ENCODE assay signal across 10 cellular contexts in the genomic region with DNA sequence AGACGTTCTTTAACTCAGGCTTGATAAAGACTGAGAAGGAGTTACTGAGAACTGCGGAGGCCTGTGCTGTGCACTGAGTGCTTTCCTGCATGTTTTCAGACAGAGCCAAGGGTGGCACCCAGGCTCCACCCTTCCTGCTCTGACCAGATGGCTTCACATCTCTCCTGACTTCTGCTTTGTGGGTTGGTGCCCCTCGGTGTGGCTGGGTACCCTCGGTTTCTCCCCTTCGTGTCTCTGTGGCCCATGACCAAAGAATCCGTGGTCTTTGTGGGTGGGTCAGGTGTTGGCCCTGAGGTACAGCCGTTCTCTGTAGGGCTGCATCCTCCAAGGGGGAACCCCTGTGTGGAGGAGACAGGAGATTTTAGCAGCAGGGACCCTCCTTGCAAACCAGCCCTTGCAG. TPM values are rescaled to one million over a fixed set of nuclear protein-coding genes. Genes with fewer than 3 reads are reported as not detected.
"Had no signal": no experiment of that assay in that cellular context is flagged by ENCODE, and none has a peak within 500 bp of the region (broad histone marks: within the 10 kb centered on the region; RNA-seq: fewer than 3 reads in every experiment).

No MANE protein-coding gene starts in this region.

- H3K27ac Mint-ChIP-seq: activated naive CD4-positive, alpha-beta T cell treated with anti-CD3 and anti-CD28 coated beads, Interleukin-2, amount 10 ng/mL, durations not matched to agents 7 days and 5 days; activated T-helper 17 cell treated with anti-CD3 and anti-CD28 coated beads, Interleukin-2, amount 50 U/mL, for 72 hours; dendritic cell treated with granulocyte-macrophage colony-stimulating factor and Interleukin-4, amounts not matched to agents 40 ng/mL and 50 ng/mL, for 4 days; endodermal cell; stimulated activated naive CD8-positive, alpha-beta T cell treated with anti-CD3 and anti-CD28 coated beads, Interleukin-15, Interleukin-2, amounts not matched to agents 100 ng/mL and 50 ng/mL, for 24 hours had no signal

- H3K4me3 Mint-ChIP-seq: activated naive CD4-positive, alpha-beta T cell treated with anti-CD3 and anti-CD28 coated beads, Interleukin-2, amount 10 ng/mL, durations not matched to agents 7 days and 5 days; activated T-helper 17 cell treated with anti-CD3 and anti-CD28 coated beads, Interleukin-2, amount 50 U/mL, for 72 hours; dendritic cell treated with granulocyte-macrophage colony-stimulating factor and Interleukin-4, amounts not matched to agents 40 ng/mL and 50 ng/mL, for 4 days; endodermal cell; stimulated activated naive CD8-positive, alpha-beta T cell treated with anti-CD3 and anti-CD28 coated beads, Interleukin-15, Interleukin-2, amounts not matched to agents 100 ng/mL and 50 ng/mL, for 24 hours had no signal

- H3K4me3 ChIP-seq: testis had no signal

- DNase-seq: activated CD4-positive, alpha-beta T cell treated with anti-CD3 and anti-CD28 coated beads for 48 hours; activated naive CD4-positive, alpha-beta T cell treated with anti-CD3 and anti-CD28 coated beads, Interleukin-2, amount 10 ng/mL, durations not matched to agents 7 days and 5 days; erythroblast; stimulated activated CD4-positive, alpha-beta T cell treated with anti-CD3 and anti-CD28 coated beads, Interleukin-12 subunit alpha, Interleukin-12 subunit beta, amount 100 ng/mL, for 4 hours; testis had no signal

- ATAC-seq: activated T-helper 17 cell treated with anti-CD3 and anti-CD28 coated beads, Interleukin-2, amount 50 U/mL, for 72 hours had no signal

- H3K4me1 Mint-ChIP-seq: activated T-helper 17 cell treated with anti-CD3 and anti-CD28 coated beads, Interleukin-2, amount 50 U/mL, for 72 hours had no signal

- H3K36me3 Mint-ChIP-seq: activated naive CD4-positive, alpha-beta T cell treated with anti-CD3 and anti-CD28 coated beads, Interleukin-2, amount 10 ng/mL, durations not matched to agents 7 days and 5 days had no signal

- H3K9me3 Mint-ChIP-seq: activated naive CD4-positive, alpha-beta T cell treated with anti-CD3 and anti-CD28 coated beads, Interleukin-2, amount 10 ng/mL, durations not matched to agents 7 days and 5 days; activated T-helper 17 cell treated with anti-CD3 and anti-CD28 coated beads, Interleukin-2, amount 50 U/mL, for 72 hours; dendritic cell treated with granulocyte-macrophage colony-stimulating factor and Interleukin-4, amounts not matched to agents 40 ng/mL and 50 ng/mL, for 4 days; endodermal cell; stimulated activated naive CD8-positive, alpha-beta T cell treated with anti-CD3 and anti-CD28 coated beads, Interleukin-15, Interleukin-2, amounts not matched to agents 100 ng/mL and 50 ng/mL, for 24 hours had no signal

- H3K36me3 ChIP-seq: brain microvascular endothelial cell had no signal

- H3K27me3 ChIP-seq: brain microvascular endothelial cell, testis had no signal

- H3K27ac ChIP-seq: brain microvascular endothelial cell, testis had no signal

- H3K9me3 ChIP-seq: testis had no signal

RNA-seq across cellular contexts. Expression of a gene that starts 34.3 kb away (rescaled TPM):
- total RNA-seq: activated T-helper 17 cell treated with anti-CD3 and anti-CD28 coated beads, Interleukin-2, amount 50 U/mL, for 72 hours had no signal
